Comparison of ENCODE assay signal across 1 cellular context in the genomic region with DNA sequence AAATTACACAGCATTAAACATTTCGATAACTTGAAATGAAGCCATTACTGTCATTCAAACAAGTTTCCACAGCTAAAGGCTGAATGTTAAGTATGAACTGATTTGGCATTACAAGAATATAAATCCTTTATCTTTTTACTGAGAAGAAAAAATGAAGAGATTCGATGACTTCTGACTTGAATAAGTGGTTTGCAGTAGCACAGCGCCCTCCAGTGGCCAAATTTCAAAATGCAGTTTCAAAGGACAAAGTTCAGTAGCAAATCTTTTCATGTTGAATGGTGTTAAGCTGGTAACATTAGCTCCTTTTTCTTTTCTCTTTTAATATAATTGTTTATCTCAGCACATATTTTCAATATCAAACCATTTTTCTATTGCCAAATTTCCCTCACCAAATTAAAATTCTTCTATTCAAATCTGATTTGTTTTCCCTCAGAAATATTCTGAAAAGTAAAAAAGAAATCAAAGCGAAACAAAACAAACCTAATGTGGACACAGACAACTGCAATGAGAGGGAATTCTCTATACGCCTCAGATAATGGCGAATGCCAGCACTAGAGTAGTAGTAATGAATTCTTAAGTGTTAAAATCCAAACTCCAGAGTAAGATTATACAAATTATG.
A peak's percentile ranks its signal among the peaks of the same experiment; 100 is the strongest.
TF ChIP-seq lines count a peak whose summit lies in the region.

No MANE protein-coding gene starts in this region.

TF ChIP-seq in HEK293, 187 proteins besides CTCF, POLR2A, EP300 and RAD21 (continued from another document):
- TF ChIP-seq ZNF292 (tag by site-specific recombination; IDR thresholded peaks at IDR 0.05; ENCODE audit: borderline replicate concordance, low read depth): no peak
- TF ChIP-seq ZNF677 (tag by site-specific recombination; IDR thresholded peaks at IDR 0.05): no peak
- no peak for TF ChIP-seq ZNF416 (tag by site-specific recombination; IDR thresholded peaks at IDR 0.05)
- 0 out of 2 replicates have a peak, but pooled peaks have one; percentile 20 for TF ChIP-seq ZBTB17 (tag by site-specific recombination; IDR thresholded peaks at IDR 0.05)
- TF ChIP-seq ZNF654 (tag by site-specific recombination; IDR thresholded peaks at IDR 0.05; ENCODE audit: low read depth): peak; percentile 90
- TF ChIP-seq ZNF623 (tag by site-specific recombination; IDR thresholded peaks at IDR 0.05): no peak
TF ChIP-seq in HEK293: peak in this region for 5.
